In the genomic region with DNA sequence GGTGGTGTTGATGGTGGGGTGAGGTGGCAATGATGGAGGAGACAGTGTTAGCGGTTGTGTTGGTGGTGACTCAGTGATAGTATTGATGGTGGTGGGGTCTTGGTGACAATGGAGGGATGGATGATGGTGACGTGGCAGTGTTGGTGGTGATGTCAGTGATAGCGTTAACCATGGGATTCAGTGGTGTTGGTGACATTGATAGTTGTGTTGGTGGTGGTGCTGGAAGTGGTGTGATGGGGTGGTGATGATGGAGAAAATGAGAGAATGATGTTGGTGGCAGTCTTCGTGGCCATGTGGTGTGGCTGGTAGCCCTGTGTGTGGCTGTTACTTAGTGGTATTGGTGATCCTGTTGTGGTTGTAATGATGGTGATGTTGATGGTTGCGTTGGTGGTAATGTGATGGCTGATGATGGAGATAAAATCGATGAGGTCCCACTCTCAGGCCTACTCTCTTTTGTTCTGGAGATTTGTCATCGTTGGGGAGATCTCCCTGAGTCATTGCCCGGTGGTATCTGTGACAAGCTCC, we compare ENCODE assay signal across 18 cellular contexts. TPM values are rescaled to one million over a fixed set of nuclear protein-coding genes. Genes with fewer than 3 reads are reported as not detected.
DNase-seq lines count a peak whose midpoint lies in the region; ATAC-seq, FAIRE-seq and TF ChIP-seq lines count a peak whose summit lies in the region.
"Had no signal": no experiment of that assay in that cellular context is flagged by ENCODE, and none has a peak within 500 bp of the region (broad histone marks: within the 10 kb centered on the region; RNA-seq: fewer than 3 reads in every experiment).

No MANE protein-coding gene starts in this region.

- intact Hi-C loops in Right ventricle myocardium inferior (cut with DNase I) = no loop called here
- intact Hi-C loops in heart right ventricle (cut with DNase I) = loop anchor here in 3 of 10 donors (5.0 to 10.0 kb wide), 2 partner anchors 33 to 96 kb away; no protein-coding TSS in a partner anchor
- intact Hi-C loops in K562 (cut with micrococcal nuclease) = no loop called here

- H3K4me2 ChIP-seq in K562 (ENCODE audit: insufficient read depth, low read length) = no peak overlapping the region
- H3K4me2 ChIP-seq in SK-N-SH = no peak overlapping the region

- H3K9me1 ChIP-seq in K562 (ENCODE audit: control insufficient read depth, insufficient read depth, low read length) = no peaks in the 10 kb centered on the region

- no peaks in the 10 kb centered on the region for H3F3A ChIP-seq in SK-N-SH (replicated peaks; ENCODE audit: insufficient read depth)

- TF ChIP-seq CTCF in heart right ventricle (IDR thresholded peaks at IDR 0.05) = no peak
- no peak for TF ChIP-seq CTCF in HEK293 (tag by site-specific recombination; IDR thresholded peaks at IDR 0.05)
- TF ChIP-seq CTCF in K562 (IDR thresholded peaks at IDR 0.05 in 2 of 3, conservative IDR thresholded peaks at IDR 0.05 in 1 of 3; ENCODE audit: insufficient read depth in 2 of 3, low read depth in 1 of 3, low read length in 3 of 3) = no peak
- TF ChIP-seq CTCF in SK-N-SH (IDR thresholded peaks at IDR 0.05) = no peak

- H3K4me3 Mint-ChIP-seq in stimulated activated effector memory CD8-positive, alpha-beta T cell treated with anti-CD3 and anti-CD28 coated beads, Interleukin-12 subunit alpha, Interleukin-12 subunit beta, amount 100 ng/mL, for 72 hours = no peak overlapping the region
- H3K4me3 Mint-ChIP-seq: HFFc6 had no signal

- TF ChIP-seq RAD21 in K562 (CRISPR knock-in tag; conservative IDR thresholded peaks at IDR 0.05 in 1 of 2, IDR thresholded peaks at IDR 0.05 in 1 of 2) (no peak), SK-N-SH (IDR thresholded peaks at IDR 0.05; ENCODE audit: low read length) (no peak)

- H2AFZ ChIP-seq in K562 (ENCODE audit: low read depth, low read length) (no peak overlapping the region), SK-N-SH (ENCODE audit: low read depth) (no peak overlapping the region)

- H3K9me3 Mint-ChIP-seq in stimulated activated effector memory CD8-positive, alpha-beta T cell treated with anti-CD3 and anti-CD28 coated beads, Interleukin-12 subunit alpha, Interleukin-12 subunit beta, amount 100 ng/mL, for 72 hours = no peaks in the 10 kb centered on the region
- H3K9me3 Mint-ChIP-seq: activated T-helper 2 cell treated with anti-CD3 and anti-CD28 coated beads, Interferon-gamma antibody, Interleukin-2, Interleukin-4, amounts not matched to agents 10 μg/mL and 5 μg/mL and 100 μg/mL, durations not matched to agents 14 hours and 24 hours and 36 hours; HFFc6 had no signal

- no peak overlapping the region for H3K27ac Mint-ChIP-seq in stimulated activated effector memory CD8-positive, alpha-beta T cell treated with anti-CD3 and anti-CD28 coated beads, Interleukin-12 subunit alpha, Interleukin-12 subunit beta, amount 100 ng/mL, for 72 hours
- H3K27ac Mint-ChIP-seq: activated T-helper 2 cell treated with anti-CD3 and anti-CD28 coated beads, Interferon-gamma antibody, Interleukin-2, Interleukin-4, amounts not matched to agents 10 μg/mL and 5 μg/mL and 100 μg/mL, durations not matched to agents 14 hours and 24 hours and 36 hours; CD14-positive monocyte; HFFc6 had no signal

- no peaks in the 10 kb centered on the region for H3K36me3 Mint-ChIP-seq in stimulated activated effector memory CD8-positive, alpha-beta T cell treated with anti-CD3 and anti-CD28 coated beads, Interleukin-12 subunit alpha, Interleukin-12 subunit beta, amount 100 ng/mL, for 72 hours
- H3K36me3 Mint-ChIP-seq: CD14-positive monocyte had no signal

- H3K4me3 ChIP-seq in heart right ventricle (no peak overlapping the region), HEK293 (ENCODE audit: low read depth, low read length) (no peak overlapping the region), K562 (no peak overlapping the region), HAP-1 (no peak overlapping the region), SK-N-SH (ENCODE audit: low read depth in 2 of 2, low read length in 1 of 2) (no peak overlapping the region)

- no peak for TF ChIP-seq POLR2A in K562 (conservative IDR thresholded peaks at IDR 0.05)

- POLR2A ChIA-PET in HEK293 (lab: Yijun Ruan, JAX) (no interaction called here), K562 (lab: Yijun Ruan, JAX) (no interaction called here), SK-N-SH (lab: Yijun Ruan, JAX) (no interaction called here)

- CTCF ChIA-PET in HEK293 (lab: Yijun Ruan, JAX) (interaction anchor here (0.6 to 8.6 kb wide), 5 partner anchors 10 to 115 kb away, joined by 3 to 46 read pairs (median 3); no protein-coding TSS in a partner anchor), K562 (lab: Yijun Ruan, JAX; ENCODE audit: low intra/inter-chr PET ratio) (no interaction called here), SK-N-SH (lab: Yijun Ruan, JAX) (interaction anchor here (1.7 to 3.5 kb wide), 2 partner anchors 9 to 115 kb away, joined by 6 to 19 read pairs; no protein-coding TSS in a partner anchor)

- H3K27me3 ChIP-seq in heart right ventricle (peaks cover 0 to 83% (median 52%) of the 10 kb centered on the region in 7 donors), K562 (ENCODE audit: control insufficient read depth in 2 of 2, insufficient read depth in 2 of 2, low read length in 2 of 2) (peaks cover 8 to 51% of the 10 kb centered on the region in 2 experiments; a peak in 3 of 5 replicates), HAP-1 (ENCODE audit: low read depth) (peaks cover 32% of the 10 kb centered on the region), SK-N-SH (ENCODE audit: insufficient read depth) (peaks cover 14% of the 10 kb centered on the region; the same call in 1 of the 2 replicates)

- no peaks in the 10 kb centered on the region for H3K79me2 ChIP-seq in K562 (ENCODE audit: control insufficient read depth, insufficient read depth, low read length)
- no peaks in the 10 kb centered on the region for H3K79me2 ChIP-seq in SK-N-SH (ENCODE audit: insufficient read depth)

- TF ChIP-seq EP300 in K562 (IDR thresholded peaks at IDR 0.05; ENCODE audit: low read length) (no peak), SK-N-SH (IDR thresholded peaks at IDR 0.05; ENCODE audit: borderline replicate concordance in 1 of 2, low read depth in 1 of 2, low read length in 1 of 2) (no peak)

- WGBS in heart right ventricle, 2 donors = 86 to 90% methylated on average over 8 of the region's 8 CpGs
- 1% methylated on average over 8 of the region's 8 CpGs for WGBS in K562 (ENCODE audit: insufficient coverage, low coverage, missing lambda C conversion rate)
- 76% methylated on average over 8 of the region's 8 CpGs for WGBS in SK-N-SH (ENCODE audit: low lambda C conversion rate)

- in situ Hi-C loops in K562 (cut with MboI) (no loop called here), HAP-1 (cut with MboI; ENCODE audit: low sequenced_read_pairs) (no loop called here)

- BruUV-seq in K562 (replicated peaks; lab: Mats Ljungman, UMichigan) = no TSS peak

- H3K4me1 ChIP-seq in heart right ventricle (peaks cover 0 to 16% (median 14%) of the 10 kb centered on the region in 9 donors), HEK293 (ENCODE audit: control insufficient read depth, insufficient read depth, low read length) (no peaks in the 10 kb centered on the region), K562 (replicated peaks in 1 of 2; ENCODE audit: control insufficient read depth in 2 of 2, insufficient read depth in 2 of 2, low read length in 2 of 2) (peaks cover 0 to 18% of the 10 kb centered on the region in 2 experiments; a peak in 1 of 5 replicates), HAP-1 (no peaks in the 10 kb centered on the region), SK-N-SH (ENCODE audit: control insufficient read depth in 1 of 2, insufficient read depth in 2 of 2, low read depth in 1 of 2, low read length in 1 of 2) (peaks cover 0 to 20% of the 10 kb centered on the region in 2 experiments; a peak in 1 of 4 replicates)

- DNase-seq in Right ventricle myocardium inferior (ENCODE audit: missing footprints) = peak; percentile 13
- DNase-seq in heart right ventricle = no peak
- no peak for DNase-seq in K562 (ENCODE audit: extremely low read depth in 1 of 4, low spot score in 3 of 4)
- DNase-seq in stimulated activated effector memory CD8-positive, alpha-beta T cell treated with anti-CD3 and anti-CD28 coated beads, Interleukin-12 subunit alpha, Interleukin-12 subunit beta, amount 100 ng/mL, for 72 hours (ENCODE audit: low spot score in 2 of 2) = no peak
- no peak for DNase-seq in HAP-1 (ENCODE audit: low spot score in 2 of 2)
- DNase-seq in SK-N-SH = no peak
- DNase-seq: cerebellar nuclear complex, HFFc6, mammary epithelial cell, MM.1S, NCI-H1436, NCI-H774, substantia nigra, T1000 had no signal

- H3K9ac ChIP-seq in K562 (ENCODE audit: insufficient read depth in 1 of 2, low read depth in 2 of 2, low read length in 2 of 2) (no peak overlapping the region; a peak in 1 of 4 replicates), SK-N-SH (no peak overlapping the region)

- peaks cover 6% of the 10 kb centered on the region for H4K20me1 ChIP-seq in K562 (replicated peaks; ENCODE audit: control insufficient read depth, insufficient read depth, low read length)
- H4K20me1 ChIP-seq in SK-N-SH (ENCODE audit: insufficient read depth) = no peaks in the 10 kb centered on the region

- H3K36me3 ChIP-seq in heart right ventricle = no peaks in the 10 kb centered on the region
- no peaks in the 10 kb centered on the region for H3K36me3 ChIP-seq in HEK293 (ENCODE audit: control insufficient read depth in 2 of 2, insufficient read depth in 1 of 2, low read length in 2 of 2)
- no peaks in the 10 kb centered on the region for H3K36me3 ChIP-seq in K562 (ENCODE audit: control insufficient read depth, insufficient read depth, low read length)
- no peaks in the 10 kb centered on the region for H3K36me3 ChIP-seq in HAP-1 (replicated peaks)
- no peaks in the 10 kb centered on the region for H3K36me3 ChIP-seq in SK-N-SH (replicated peaks in 1 of 2; ENCODE audit: control insufficient read depth in 1 of 2, insufficient read depth in 2 of 2, low read length in 1 of 2)

- H3K27ac ChIP-seq in heart right ventricle (no peak overlapping the region), HEK293 (ENCODE audit: extremely low read depth, low read depth, low read length) (no peak overlapping the region), K562 (ENCODE audit: extremely low read depth, low read depth, low read length) (no peak overlapping the region), SK-N-SH (ENCODE audit: low read depth in 2 of 2, low read length in 1 of 2) (no peak overlapping the region)

- H3K9me3 ChIP-seq in heart right ventricle (no peaks in the 10 kb centered on the region), HEK293 (ENCODE audit: control insufficient read depth, insufficient read depth, low read depth, low read length) (no peaks in the 10 kb centered on the region), K562 (replicated peaks; ENCODE audit: control insufficient read depth, insufficient read depth, low read depth, low read length) (no peaks in the 10 kb centered on the region), HAP-1 (no peaks in the 10 kb centered on the region), SK-N-SH (no peaks in the 10 kb centered on the region)

- ATAC-seq in Right ventricle myocardium inferior = no peak
- no peak for ATAC-seq in heart right ventricle
- ATAC-seq in K562 = no peak
- ATAC-seq in stimulated activated effector memory CD8-positive, alpha-beta T cell treated with anti-CD3 and anti-CD28 coated beads, Interleukin-12 subunit alpha, Interleukin-12 subunit beta, amount 100 ng/mL, for 72 hours = peak; percentile 73
- ATAC-seq: sciatic nerve had no signal

- FAIRE-seq in K562 (lab: Jason Lieb, UNC) = no peak

- peaks cover 10% of the 10 kb centered on the region for H3K4me1 Mint-ChIP-seq in stimulated activated effector memory CD8-positive, alpha-beta T cell treated with anti-CD3 and anti-CD28 coated beads, Interleukin-12 subunit alpha, Interleukin-12 subunit beta, amount 100 ng/mL, for 72 hours
- H3K4me1 Mint-ChIP-seq: CD14-positive monocyte had no signal

- no peaks in the 10 kb centered on the region for H3K9me2 ChIP-seq in SK-N-SH

RNA-seq across cellular contexts. Expression of a gene that starts 2.6 kb away (rescaled TPM):
- total RNA-seq in Right ventricle myocardium inferior (3.7 TPM), heart right ventricle (1 to 10 TPM in 9 of 10 donors, under 1 TPM in 1; 0.94 to 6.4 (median 1.8) TPM), K562 (2014; rRNA removed) (not detected in 2 replicates), K562 (2014; rRNA removed; fragmentation: Illumina TruSeq; extraction: Trizol) (not detected in 2 replicates), K562 (2015; rRNA removed; fragmentation: Illumina TruSeq; extraction: Trizol) (not detected in 2 replicates), K562 (2021) (not detected in 2 replicates)
- polyA plus RNA-seq in heart right ventricle (1 to 10 TPM; 1.0 to 1.1 TPM), K562 (2011; rRNA removed) (not detected in 2 replicates), K562 (2014; fragmentation: Illumina TruSeq; extraction: Trizol) (not detected in 2 replicates), K562 (2014; fragmentation: Nextera tagmentation; extraction: Ambion mirVana) (not detected), K562 (2014; rRNA removed) (not detected in 2 replicates), SK-N-SH (2012; rRNA removed) (0.72 and 1.0 TPM in 2 replicates)
- total RNA-seq in K562 (2011; cell fraction: chromatin; rRNA removed; ENCODE audit: low replicate concordance) = not detected in 2 replicates
- total RNA-seq in K562 (2011; cell fraction: nucleolus; rRNA removed) = not detected in 2 replicates
- total RNA-seq in K562 (2011; cell fraction: nucleoplasm; rRNA removed) = not detected in 2 replicates
- polyA plus RNA-seq in K562 (2011; cell fraction: cytosol; rRNA removed) = not detected in 2 replicates
- not detected in 2 replicates for polyA plus RNA-seq in K562 (2011; cell fraction: nucleus; rRNA removed)
- polyA plus RNA-seq in K562 (2012) = not detected in 2 replicates
- not detected in 2 replicates for polyA minus RNA-seq in K562 (2011; rRNA and poly(A)+ RNA removed)
- not detected in 2 replicates for polyA minus RNA-seq in K562 (2011; cell fraction: cytosol; rRNA and poly(A)+ RNA removed)
- not detected in 2 replicates for polyA minus RNA-seq in K562 (2011; cell fraction: nucleus; rRNA and poly(A)+ RNA removed)
- polyA plus RNA-seq in SK-N-SH (2012; cell fraction: cytosol; rRNA removed) = 0.40 and 0.96 TPM in 2 replicates
- polyA plus RNA-seq in SK-N-SH (2012; cell fraction: nucleus; rRNA removed) = 2.4 and 2.7 TPM in 2 replicates
- total RNA-seq: HFFc6 had no signal
